In the genomic region with DNA sequence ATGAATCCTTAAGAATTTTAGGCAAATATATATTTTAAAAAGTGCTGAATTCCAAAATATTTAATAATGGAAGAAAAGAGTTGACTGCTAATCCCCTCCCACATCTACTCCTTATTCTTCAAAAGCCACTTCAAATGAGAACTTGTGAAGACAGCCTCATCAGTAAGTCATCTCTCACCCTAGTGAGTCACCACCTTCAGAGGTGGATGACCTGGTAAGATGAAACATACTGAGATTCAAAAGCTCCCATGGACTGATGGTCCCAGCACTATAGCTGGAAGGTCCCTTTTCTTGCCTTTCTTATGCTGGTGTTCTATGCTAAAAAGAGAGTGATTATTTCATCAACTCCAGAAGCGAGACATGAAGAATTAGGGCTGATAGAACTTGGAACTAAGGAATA, we compare ENCODE assay signal across 12 cellular contexts. TPM values are rescaled to one million over a fixed set of nuclear protein-coding genes. Genes with fewer than 3 reads are reported as not detected.
DNase-seq lines count a peak whose midpoint lies in the region; ATAC-seq and TF ChIP-seq lines count a peak whose summit lies in the region.
"Had no signal": no experiment of that assay in that cellular context is flagged by ENCODE, and none has a peak within 500 bp of the region (broad histone marks: within the 10 kb centered on the region; RNA-seq: fewer than 3 reads in every experiment).

No MANE protein-coding gene starts in this region.

- peak; percentile 63 for DNase-seq in Daoy (ENCODE audit: low read depth)
- DNase-seq in epithelial cell of prostate (ENCODE audit: low read depth, low spot score) = peak; percentile 20
- no peak for DNase-seq in SHP77 (lab: John Stamatoyannopoulos, UW)
- no peak for DNase-seq in GOT3 (lab: John Stamatoyannopoulos, UW)
- no peak for DNase-seq in mucosa of descending colon
- DNase-seq: dorsolateral prefrontal cortex; glutamatergic neuron; left ventricle myocardium superior; NCI-H1694 treated with DMSO at 0.1 percent for 48 hours; stimulated activated naive CD4-positive, alpha-beta T cell had no signal

- H3K4me1 ChIP-seq in mucosa of descending colon (ENCODE audit: low read depth) = no peaks in the 10 kb centered on the region

- H3K36me3 ChIP-seq in mucosa of descending colon (ENCODE audit: low read depth) = no peaks in the 10 kb centered on the region

- no peak overlapping the region for H3K4me3 ChIP-seq in mucosa of descending colon
- H3K4me3 ChIP-seq: dorsolateral prefrontal cortex had no signal

- H3K9me3 ChIP-seq in mucosa of descending colon = no peaks in the 10 kb centered on the region

- ATAC-seq in GM18868 (IDR thresholded peaks at IDR 0.05; ENCODE audit: unreplicated experiment) = peak; percentile 84
- peak; percentile 74 for ATAC-seq in HG03432 (IDR thresholded peaks at IDR 0.05; ENCODE audit: unreplicated experiment)
- ATAC-seq in mucosa of descending colon = no peak
- ATAC-seq: left ventricle myocardium superior had no signal

- intact Hi-C loops in mucosa of descending colon (cut with DNase I, micrococcal nuclease) = no loop called here

- no peak overlapping the region for H3K27ac ChIP-seq in epithelial cell of prostate
- H3K27ac ChIP-seq: dorsolateral prefrontal cortex had no signal

- TF ChIP-seq CTCF in mucosa of descending colon (IDR thresholded peaks at IDR 0.05) = no peak

RNA-seq across cellular contexts. Expression of a gene that starts 37.8 kb away (rescaled TPM):
- 172 and 182 TPM in 2 replicates for total RNA-seq in Daoy (2014; rRNA removed; shearing (Covaris generic))
- total RNA-seq in mucosa of descending colon = 10 to 100 TPM in 1 of 3 donors, 1 to 10 TPM in 2; 4.5 to 12.5 (median 5.8) TPM

Comparison
In these comparisons a context has a peak if more than half of its experiments do, and no peak if none do; other contexts are left out.
1. DNase-seq: peak in Daoy (single experiment) and epithelial cell of prostate (single experiment); none in SHP77 (0 of 2), GOT3 (single experiment) and mucosa of descending colon (0 of 3).
2. RNA of a gene that starts 37.8 kb away (total RNA-seq): 172 to 182 TPM in Daoy; 4.5 to 12.5 TPM in mucosa of descending colon; every median in the first group is over 10 times any median in the second.